In the genomic region with DNA sequence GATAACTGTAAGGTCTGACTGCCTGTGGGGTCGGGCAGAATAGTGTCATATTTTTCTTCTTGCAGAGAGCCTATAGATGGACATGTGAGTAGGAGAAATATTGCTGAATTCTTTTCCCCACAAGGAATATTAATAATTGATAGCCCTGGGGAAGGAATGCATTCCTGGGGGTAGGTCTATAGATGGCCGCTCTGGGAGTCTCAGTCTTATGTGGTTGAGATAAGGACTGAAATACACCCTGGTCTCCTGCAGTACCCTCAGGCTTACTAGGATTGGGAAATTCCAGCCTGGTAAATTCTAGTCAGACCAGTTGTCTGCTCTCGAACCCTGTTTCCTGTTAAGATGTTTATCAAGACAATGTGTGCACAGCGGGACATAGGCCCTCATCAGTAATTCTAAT, we compare ENCODE assay signal across 12 cellular contexts. TPM values are rescaled to one million over a fixed set of nuclear protein-coding genes. Genes with fewer than 3 reads are reported as not detected.
"Had no signal": no experiment of that assay in that cellular context is flagged by ENCODE, and none has a peak within 500 bp of the region (broad histone marks: within the 10 kb centered on the region; RNA-seq: fewer than 3 reads in every experiment).

No MANE protein-coding gene starts in this region.

RNA-seq across cellular contexts. Expression of gene FCGR3B, which starts 12.5 kb away (rescaled TPM):
- total RNA-seq: activated B cell treated with CpG ODN at 0.5 μM for 24 hours; activated CD4-positive, alpha-beta memory T cell treated with anti-CD3 and anti-CD28 coated beads for 36 hours; activated CD4-positive, alpha-beta memory T cell treated with anti-CD3 and anti-CD28 coated beads, Interleukin-2, amount 10 ng/mL, durations not matched to agents 7 days and 5 days; activated CD4-positive, alpha-beta T cell treated with anti-CD3 and anti-CD28 coated beads for 36 hours; activated CD4-positive, alpha-beta T cell treated with anti-CD3 and anti-CD28 coated beads, Interleukin-2, amount 10 ng/mL, durations not matched to agents 24 days and 14 days; activated CD4-positive, alpha-beta T cell treated with anti-CD3 and anti-CD28 coated beads, Interleukin-2, amount 10 ng/mL, durations not matched to agents 7 days and 5 days; activated CD8-positive, alpha-beta memory T cell treated with anti-CD3 and anti-CD28 coated beads for 36 hours; activated CD8-positive, alpha-beta T cell treated with anti-CD3 and anti-CD28 coated beads for 36 hours; activated CD8-positive, alpha-beta T cell treated with anti-CD3 and anti-CD28 coated beads, Interleukin-2, amount 10 ng/mL, durations not matched to agents 7 days and 5 days; T-helper 1 cell treated with Interleukin-12 subunit alpha and Interleukin-12 subunit beta and Interleukin-4 antibody, amounts not matched to agents 30 ng/mL and 1 ng/mL, for 36 hours; T-helper 2 cell treated with Interferon-gamma antibody and Interleukin-4, amounts not matched to agents 100 ng/mL and 5 ng/mL, for 36 hours; WTC11 had no signal

RNA-seq across cellular contexts. Expression of gene FCGR2B, which starts 44.4 kb away (rescaled TPM):
- total RNA-seq: activated CD4-positive, alpha-beta memory T cell treated with anti-CD3 and anti-CD28 coated beads for 36 hours; activated CD4-positive, alpha-beta T cell treated with anti-CD3 and anti-CD28 coated beads for 36 hours; activated CD4-positive, alpha-beta T cell treated with anti-CD3 and anti-CD28 coated beads, Interleukin-2, amount 10 ng/mL, durations not matched to agents 24 days and 14 days; activated CD4-positive, alpha-beta T cell treated with anti-CD3 and anti-CD28 coated beads, Interleukin-2, amount 10 ng/mL, durations not matched to agents 7 days and 5 days; activated CD8-positive, alpha-beta memory T cell treated with anti-CD3 and anti-CD28 coated beads for 36 hours; activated CD8-positive, alpha-beta T cell treated with anti-CD3 and anti-CD28 coated beads for 36 hours; activated CD8-positive, alpha-beta T cell treated with anti-CD3 and anti-CD28 coated beads, Interleukin-2, amount 10 ng/mL, durations not matched to agents 7 days and 5 days; T-helper 1 cell treated with Interleukin-12 subunit alpha and Interleukin-12 subunit beta and Interleukin-4 antibody, amounts not matched to agents 30 ng/mL and 1 ng/mL, for 36 hours had no signal
